1 cellular context compared by ENCODE assay signal in the genomic region with DNA sequence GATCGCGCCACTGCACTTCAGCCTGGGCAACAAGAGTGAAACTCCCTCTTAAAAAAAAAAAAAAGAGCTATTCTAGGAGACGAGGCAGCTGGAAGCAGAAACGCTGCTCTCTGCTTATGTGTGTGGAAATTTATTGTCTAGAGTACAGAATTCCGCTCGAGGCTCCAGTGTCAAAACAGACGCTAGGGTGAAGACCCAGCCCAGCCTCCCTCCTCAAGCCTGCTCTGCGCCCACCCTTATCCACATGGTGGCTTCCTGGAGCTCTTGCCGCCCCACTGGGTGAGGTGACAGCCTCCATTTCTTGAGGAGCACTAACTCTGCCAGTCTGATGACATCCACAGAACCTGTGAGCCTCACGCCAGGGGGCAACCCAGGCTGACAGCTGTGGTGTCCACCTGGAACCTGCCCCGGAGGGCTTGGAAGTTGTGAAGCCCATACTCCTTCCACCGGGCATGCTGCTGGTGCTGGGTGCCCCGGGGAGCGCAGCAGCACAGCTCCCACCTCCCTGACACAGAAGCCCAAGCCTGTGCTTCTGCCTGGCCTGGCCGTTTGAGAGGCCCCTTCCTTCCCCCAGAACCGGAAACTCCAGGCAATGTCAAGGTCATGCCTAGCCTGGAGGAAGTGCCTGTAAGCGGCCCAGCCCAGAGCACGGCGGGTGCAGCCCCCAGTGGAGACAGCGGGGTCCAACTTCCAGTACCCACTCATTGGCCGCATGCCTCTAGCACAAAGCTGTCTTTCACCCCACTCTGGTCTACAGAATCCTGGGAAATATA.
TF ChIP-seq lines count a peak whose summit lies in the region.

No MANE protein-coding gene starts in this region.

TF ChIP-seq in HepG2, 621 proteins besides CTCF, POLR2A, EP300 and RAD21 (continued from another document and continues in another):
- TF ChIP-seq, protein P1, sequence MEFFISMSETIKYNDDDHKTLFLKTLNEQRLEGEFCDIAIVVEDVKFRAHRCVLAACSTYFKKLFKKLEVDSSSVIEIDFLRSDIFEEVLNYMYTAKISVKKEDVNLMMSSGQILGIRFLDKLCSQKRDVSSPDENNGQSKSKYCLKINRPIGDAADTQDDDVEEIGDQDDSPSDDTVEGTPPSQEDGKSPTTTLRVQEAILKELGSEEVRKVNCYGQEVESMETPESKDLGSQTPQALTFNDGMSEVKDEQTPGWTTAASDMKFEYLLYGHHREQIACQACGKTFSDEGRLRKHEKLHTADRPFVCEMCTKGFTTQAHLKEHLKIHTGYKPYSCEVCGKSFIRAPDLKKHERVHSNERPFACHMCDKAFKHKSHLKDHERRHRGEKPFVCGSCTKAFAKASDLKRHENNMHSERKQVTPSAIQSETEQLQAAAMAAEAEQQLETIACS (CRISPR knock-in tag; IDR thresholded peaks at IDR 0.05): no peak
- no peak for TF ChIP-seq ZNF550 (CRISPR knock-in tag; IDR thresholded peaks at IDR 0.05; ENCODE audit: borderline replicate concordance)
- no peak for TF ChIP-seq NR2F2 (IDR thresholded peaks at IDR 0.05; ENCODE audit: borderline replicate concordance, low read depth)
- TF ChIP-seq, protein P2, sequence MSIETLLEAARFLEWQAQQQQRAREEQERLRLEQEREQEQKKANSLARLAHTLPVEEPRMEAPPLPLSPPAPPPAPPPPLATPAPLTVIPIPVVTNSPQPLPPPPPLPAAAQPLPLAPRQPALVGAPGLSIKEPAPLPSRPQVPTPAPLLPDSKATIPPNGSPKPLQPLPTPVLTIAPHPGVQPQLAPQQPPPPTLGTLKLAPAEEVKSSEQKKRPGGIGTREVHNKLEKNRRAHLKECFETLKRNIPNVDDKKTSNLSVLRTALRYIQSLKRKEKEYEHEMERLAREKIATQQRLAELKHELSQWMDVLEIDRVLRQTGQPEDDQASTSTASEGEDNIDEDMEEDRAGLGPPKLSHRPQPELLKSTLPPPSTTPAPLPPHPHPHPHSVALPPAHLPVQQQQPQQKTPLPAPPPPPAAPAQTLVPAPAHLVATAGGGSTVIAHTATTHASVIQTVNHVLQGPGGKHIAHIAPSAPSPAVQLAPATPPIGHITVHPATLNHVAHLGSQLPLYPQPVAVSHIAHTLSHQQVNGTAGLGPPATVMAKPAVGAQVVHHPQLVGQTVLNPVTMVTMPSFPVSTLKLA (IDR thresholded peaks at IDR 0.05): no peak
- TF ChIP-seq ATM (IDR thresholded peaks at IDR 0.05; ENCODE audit: borderline replicate concordance): no peak
- TF ChIP-seq PRMT3 (CRISPR knock-in tag; IDR thresholded peaks at IDR 0.05; ENCODE audit: borderline replicate concordance, low read depth): no peak
- TF ChIP-seq NONO (IDR thresholded peaks at IDR 0.05): no peak
- TF ChIP-seq NONO (CRISPR knock-in tag; conservative IDR thresholded peaks at IDR 0.05): no peak
- TF ChIP-seq HHEX (CRISPR knock-in tag; IDR thresholded peaks at IDR 0.05): no peak
- peak; percentile 84 for TF ChIP-seq ZBTB7B (CRISPR knock-in tag; IDR thresholded peaks at IDR 0.05)
- no peak for TF ChIP-seq JUN (CRISPR knock-in tag; IDR thresholded peaks at IDR 0.05)
- no peak for TF ChIP-seq KLF12 (CRISPR knock-in tag; IDR thresholded peaks at IDR 0.05; ENCODE audit: borderline replicate concordance)
- peak; percentile 68 for TF ChIP-seq ZBTB7A (CRISPR knock-in tag; IDR thresholded peaks at IDR 0.05)
- TF ChIP-seq SALL1 (CRISPR knock-in tag; IDR thresholded peaks at IDR 0.05): peak; percentile 78
- TF ChIP-seq, protein P3, sequence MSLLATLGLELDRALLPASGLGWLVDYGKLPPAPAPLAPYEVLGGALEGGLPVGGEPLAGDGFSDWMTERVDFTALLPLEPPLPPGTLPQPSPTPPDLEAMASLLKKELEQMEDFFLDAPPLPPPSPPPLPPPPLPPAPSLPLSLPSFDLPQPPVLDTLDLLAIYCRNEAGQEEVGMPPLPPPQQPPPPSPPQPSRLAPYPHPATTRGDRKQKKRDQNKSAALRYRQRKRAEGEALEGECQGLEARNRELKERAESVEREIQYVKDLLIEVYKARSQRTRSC (CRISPR knock-in tag; IDR thresholded peaks at IDR 0.05; ENCODE audit: low read depth): no peak
- no peak for TF ChIP-seq IKZF4 (CRISPR knock-in tag; IDR thresholded peaks at IDR 0.05; ENCODE audit: borderline replicate concordance, low read depth, not compliant biosample characterization)
- no peak for TF ChIP-seq NFYB (CRISPR knock-in tag; IDR thresholded peaks at IDR 0.05)
- TF ChIP-seq JUND (CRISPR knock-in tag; IDR thresholded peaks at IDR 0.05): no peak
- TF ChIP-seq ZSCAN9 (CRISPR knock-in tag; IDR thresholded peaks at IDR 0.05; ENCODE audit: borderline replicate concordance): no peak
- TF ChIP-seq, protein P4, sequence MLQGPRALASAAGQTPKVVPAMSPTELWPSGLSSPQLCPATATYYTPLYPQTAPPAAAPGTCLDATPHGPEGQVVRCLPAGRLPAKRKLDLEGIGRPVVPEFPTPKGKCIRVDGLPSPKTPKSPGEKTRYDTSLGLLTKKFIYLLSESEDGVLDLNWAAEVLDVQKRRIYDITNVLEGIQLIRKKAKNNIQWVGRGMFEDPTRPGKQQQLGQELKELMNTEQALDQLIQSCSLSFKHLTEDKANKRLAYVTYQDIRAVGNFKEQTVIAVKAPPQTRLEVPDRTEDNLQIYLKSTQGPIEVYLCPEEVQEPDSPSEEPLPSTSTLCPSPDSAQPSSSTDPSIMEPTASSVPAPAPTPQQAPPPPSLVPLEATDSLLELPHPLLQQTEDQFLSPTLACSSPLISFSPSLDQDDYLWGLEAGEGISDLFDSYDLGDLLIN (CRISPR knock-in tag; IDR thresholded peaks at IDR 0.05; ENCODE audit: borderline replicate concordance): no peak
- no peak for TF ChIP-seq KDM1A (CRISPR knock-in tag; IDR thresholded peaks at IDR 0.05)
- TF ChIP-seq, protein P5, sequence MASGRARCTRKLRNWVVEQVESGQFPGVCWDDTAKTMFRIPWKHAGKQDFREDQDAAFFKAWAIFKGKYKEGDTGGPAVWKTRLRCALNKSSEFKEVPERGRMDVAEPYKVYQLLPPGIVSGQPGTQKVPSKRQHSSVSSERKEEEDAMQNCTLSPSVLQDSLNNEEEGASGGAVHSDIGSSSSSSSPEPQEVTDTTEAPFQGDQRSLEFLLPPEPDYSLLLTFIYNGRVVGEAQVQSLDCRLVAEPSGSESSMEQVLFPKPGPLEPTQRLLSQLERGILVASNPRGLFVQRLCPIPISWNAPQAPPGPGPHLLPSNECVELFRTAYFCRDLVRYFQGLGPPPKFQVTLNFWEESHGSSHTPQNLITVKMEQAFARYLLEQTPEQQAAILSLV (CRISPR knock-in tag; IDR thresholded peaks at IDR 0.05; ENCODE audit: borderline replicate concordance): 0 out of 2 replicates have a peak, but pooled peaks have one; percentile 57
- no peak for TF ChIP-seq CREB1 (IDR thresholded peaks at IDR 0.05)
- no peak for TF ChIP-seq CREB1 (CRISPR knock-in tag; IDR thresholded peaks at IDR 0.05)
- no peak for TF ChIP-seq SMARCC2 (IDR thresholded peaks at IDR 0.05)
- no peak for TF ChIP-seq ZNF232 (CRISPR knock-in tag; IDR thresholded peaks at IDR 0.05; ENCODE audit: borderline replicate concordance)
- no peak for TF ChIP-seq ZNF343 (CRISPR knock-in tag; IDR thresholded peaks at IDR 0.05)
- TF ChIP-seq NPAS2 (CRISPR knock-in tag; IDR thresholded peaks at IDR 0.05; ENCODE audit: borderline replicate concordance): no peak
- TF ChIP-seq, protein P6, sequence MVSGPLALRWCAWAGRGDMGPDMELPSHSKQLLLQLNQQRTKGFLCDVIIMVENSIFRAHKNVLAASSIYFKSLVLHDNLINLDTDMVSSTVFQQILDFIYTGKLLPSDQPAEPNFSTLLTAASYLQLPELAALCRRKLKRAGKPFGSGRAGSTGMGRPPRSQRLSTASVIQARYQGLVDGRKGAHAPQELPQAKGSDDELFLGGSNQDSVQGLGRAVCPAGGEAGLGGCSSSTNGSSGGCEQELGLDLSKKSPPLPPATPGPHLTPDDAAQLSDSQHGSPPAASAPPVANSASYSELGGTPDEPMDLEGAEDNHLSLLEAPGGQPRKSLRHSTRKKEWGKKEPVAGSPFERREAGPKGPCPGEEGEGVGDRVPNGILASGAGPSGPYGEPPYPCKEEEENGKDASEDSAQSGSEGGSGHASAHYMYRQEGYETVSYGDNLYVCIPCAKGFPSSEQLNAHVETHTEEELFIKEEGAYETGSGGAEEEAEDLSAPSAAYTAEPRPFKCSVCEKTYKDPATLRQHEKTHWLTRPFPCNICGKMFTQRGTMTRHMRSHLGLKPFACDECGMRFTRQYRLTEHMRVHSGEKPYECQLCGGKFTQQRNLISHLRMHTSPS (CRISPR knock-in tag; IDR thresholded peaks at IDR 0.05; ENCODE audit: low read depth): peak; percentile 90
- TF ChIP-seq, protein P7, sequence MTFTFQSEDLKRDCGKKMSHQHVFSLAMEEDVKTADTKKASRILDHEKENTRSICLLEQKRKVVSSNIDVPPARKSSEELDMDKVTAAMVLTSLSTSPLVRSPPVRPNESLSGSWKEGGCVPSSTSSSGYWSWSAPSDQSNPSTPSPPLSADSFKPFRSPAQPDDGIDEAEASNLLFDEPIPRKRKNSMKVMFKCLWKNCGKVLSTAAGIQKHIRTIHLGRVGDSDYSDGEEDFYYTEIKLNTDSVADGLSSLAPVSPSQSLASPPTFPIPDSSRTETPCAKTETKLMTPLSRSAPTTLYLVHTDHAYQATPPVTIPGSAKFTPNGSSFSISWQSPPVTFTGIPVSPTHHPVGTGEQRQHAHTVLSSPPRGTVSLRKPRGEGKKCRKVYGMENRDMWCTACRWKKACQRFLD (CRISPR knock-in tag; IDR thresholded peaks at IDR 0.05; ENCODE audit: borderline replicate concordance): no peak
- TF ChIP-seq, protein P8, sequence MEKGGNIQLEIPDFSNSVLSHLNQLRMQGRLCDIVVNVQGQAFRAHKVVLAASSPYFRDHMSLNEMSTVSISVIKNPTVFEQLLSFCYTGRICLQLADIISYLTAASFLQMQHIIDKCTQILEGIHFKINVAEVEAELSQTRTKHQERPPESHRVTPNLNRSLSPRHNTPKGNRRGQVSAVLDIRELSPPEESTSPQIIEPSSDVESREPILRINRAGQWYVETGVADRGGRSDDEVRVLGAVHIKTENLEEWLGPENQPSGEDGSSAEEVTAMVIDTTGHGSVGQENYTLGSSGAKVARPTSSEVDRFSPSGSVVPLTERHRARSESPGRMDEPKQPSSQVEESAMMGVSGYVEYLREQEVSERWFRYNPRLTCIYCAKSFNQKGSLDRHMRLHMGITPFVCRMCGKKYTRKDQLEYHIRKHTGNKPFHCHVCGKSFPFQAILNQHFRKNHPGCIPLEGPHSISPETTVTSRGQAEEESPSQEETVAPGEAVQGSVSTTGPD (CRISPR knock-in tag; IDR thresholded peaks at IDR 0.05): no peak
- TF ChIP-seq ZSCAN29 (CRISPR knock-in tag; conservative IDR thresholded peaks at IDR 0.05): no peak
- no peak for TF ChIP-seq SRSF1 (optimal IDR thresholded peaks at IDR 0.05; ENCODE audit: low read depth, low read length)
- TF ChIP-seq HDAC6 (IDR thresholded peaks at IDR 0.05; ENCODE audit: low read depth, low read length): no peak
- TF ChIP-seq NFRKB (IDR thresholded peaks at IDR 0.05): no peak
- no peak for TF ChIP-seq RCOR2 (CRISPR knock-in tag; IDR thresholded peaks at IDR 0.05)
- no peak for TF ChIP-seq ZNF777 (CRISPR knock-in tag; IDR thresholded peaks at IDR 0.05)
- TF ChIP-seq, protein P9, sequence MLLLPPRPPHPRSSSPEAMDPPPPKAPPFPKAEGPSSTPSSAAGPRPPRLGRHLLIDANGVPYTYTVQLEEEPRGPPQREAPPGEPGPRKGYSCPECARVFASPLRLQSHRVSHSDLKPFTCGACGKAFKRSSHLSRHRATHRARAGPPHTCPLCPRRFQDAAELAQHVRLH (CRISPR knock-in tag; IDR thresholded peaks at IDR 0.05; ENCODE audit: borderline replicate concordance, low read depth): no peak
- TF ChIP-seq, protein P10, sequence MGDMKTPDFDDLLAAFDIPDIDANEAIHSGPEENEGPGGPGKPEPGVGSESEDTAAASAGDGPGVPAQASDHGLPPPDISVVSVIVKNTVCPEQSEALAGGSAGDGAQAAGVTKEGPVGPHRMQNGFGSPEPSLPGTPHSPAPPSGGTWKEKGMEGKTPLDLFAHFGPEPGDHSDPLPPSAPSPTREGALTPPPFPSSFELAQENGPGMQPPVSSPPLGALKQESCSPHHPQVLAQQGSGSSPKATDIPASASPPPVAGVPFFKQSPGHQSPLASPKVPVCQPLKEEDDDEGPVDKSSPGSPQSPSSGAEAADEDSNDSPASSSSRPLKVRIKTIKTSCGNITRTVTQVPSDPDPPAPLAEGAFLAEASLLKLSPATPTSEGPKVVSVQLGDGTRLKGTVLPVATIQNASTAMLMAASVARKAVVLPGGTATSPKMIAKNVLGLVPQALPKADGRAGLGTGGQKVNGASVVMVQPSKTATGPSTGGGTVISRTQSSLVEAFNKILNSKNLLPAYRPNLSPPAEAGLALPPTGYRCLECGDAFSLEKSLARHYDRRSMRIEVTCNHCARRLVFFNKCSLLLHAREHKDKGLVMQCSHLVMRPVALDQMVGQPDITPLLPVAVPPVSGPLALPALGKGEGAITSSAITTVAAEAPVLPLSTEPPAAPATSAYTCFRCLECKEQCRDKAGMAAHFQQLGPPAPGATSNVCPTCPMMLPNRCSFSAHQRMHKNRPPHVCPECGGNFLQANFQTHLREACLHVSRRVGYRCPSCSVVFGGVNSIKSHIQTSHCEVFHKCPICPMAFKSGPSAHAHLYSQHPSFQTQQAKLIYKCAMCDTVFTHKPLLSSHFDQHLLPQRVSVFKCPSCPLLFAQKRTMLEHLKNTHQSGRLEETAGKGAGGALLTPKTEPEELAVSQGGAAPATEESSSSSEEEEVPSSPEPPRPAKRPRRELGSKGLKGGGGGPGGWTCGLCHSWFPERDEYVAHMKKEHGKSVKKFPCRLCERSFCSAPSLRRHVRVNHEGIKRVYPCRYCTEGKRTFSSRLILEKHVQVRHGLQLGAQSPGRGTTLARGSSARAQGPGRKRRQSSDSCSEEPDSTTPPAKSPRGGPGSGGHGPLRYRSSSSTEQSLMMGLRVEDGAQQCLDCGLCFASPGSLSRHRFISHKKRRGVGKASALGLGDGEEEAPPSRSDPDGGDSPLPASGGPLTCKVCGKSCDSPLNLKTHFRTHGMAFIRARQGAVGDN (CRISPR knock-in tag; IDR thresholded peaks at IDR 0.05): peak; percentile 96
- TF ChIP-seq SIX1 (CRISPR knock-in tag; IDR thresholded peaks at IDR 0.05; ENCODE audit: borderline replicate concordance): no peak
- TF ChIP-seq, protein P11, sequence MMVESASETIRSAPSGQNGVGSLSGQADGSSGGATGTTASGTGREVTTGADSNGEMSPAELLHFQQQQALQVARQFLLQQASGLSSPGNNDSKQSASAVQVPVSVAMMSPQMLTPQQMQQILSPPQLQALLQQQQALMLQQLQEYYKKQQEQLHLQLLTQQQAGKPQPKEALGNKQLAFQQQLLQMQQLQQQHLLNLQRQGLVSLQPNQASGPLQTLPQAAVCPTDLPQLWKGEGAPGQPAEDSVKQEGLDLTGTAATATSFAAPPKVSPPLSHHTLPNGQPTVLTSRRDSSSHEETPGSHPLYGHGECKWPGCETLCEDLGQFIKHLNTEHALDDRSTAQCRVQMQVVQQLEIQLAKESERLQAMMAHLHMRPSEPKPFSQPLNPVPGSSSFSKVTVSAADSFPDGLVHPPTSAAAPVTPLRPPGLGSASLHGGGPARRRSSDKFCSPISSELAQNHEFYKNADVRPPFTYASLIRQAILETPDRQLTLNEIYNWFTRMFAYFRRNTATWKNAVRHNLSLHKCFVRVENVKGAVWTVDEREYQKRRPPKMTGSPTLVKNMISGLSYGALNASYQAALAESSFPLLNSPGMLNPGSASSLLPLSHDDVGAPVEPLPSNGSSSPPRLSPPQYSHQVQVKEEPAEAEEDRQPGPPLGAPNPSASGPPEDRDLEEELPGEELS (CRISPR knock-in tag; IDR thresholded peaks at IDR 0.05): no peak; the same call in 1 of the 2 replicates
- TF ChIP-seq ZNF207 (IDR thresholded peaks at IDR 0.05; ENCODE audit: borderline replicate concordance): no peak
- no peak for TF ChIP-seq KLF6 (CRISPR knock-in tag; IDR thresholded peaks at IDR 0.05)
- no peak for TF ChIP-seq ZNF468 (CRISPR knock-in tag; IDR thresholded peaks at IDR 0.05)
- TF ChIP-seq ZNF570 (CRISPR knock-in tag; IDR thresholded peaks at IDR 0.05; ENCODE audit: borderline replicate concordance): no peak
